In genomic region chr1:77016371-77016770, GRCh38 we compare ENCODE assay signal across 21 cellular contexts.
"Had no signal": no experiment of that assay in that cellular context is flagged by ENCODE, and none has a peak within 500 bp of the region (broad histone marks: within the 10 kb centered on the region; RNA-seq: fewer than 3 reads in every experiment).

No MANE protein-coding gene starts in this region.

- H3K36me3 ChIP-seq: lower lobe of right lung, pancreas, thyroid gland, upper lobe of right lung had no signal

- DNase-seq: activated CD4-positive, alpha-beta T cell treated with anti-CD3 and anti-CD28 coated beads for 1 hour; activated CD4-positive, alpha-beta T cell treated with anti-CD3 and anti-CD28 coated beads, Interleukin-2, amount 50 U/mL, for 1 hour; activated CD8-positive, alpha-beta T cell treated with anti-CD3 and anti-CD28 coated beads, Interleukin-2, amount 10 ng/mL, durations not matched to agents 7 days and 5 days; activated gamma-delta T cell; activated naive CD4-positive, alpha-beta T cell treated with anti-CD3 and anti-CD28 coated beads, Interleukin-2, amount 50 U/mL, for 16 hours; activated naive CD8-positive, alpha-beta T cell treated with anti-CD3 and anti-CD28 coated beads, Interleukin-2, amount 50 U/mL, for 24 hours; effector CD4-positive, alpha-beta T cell; erythroblast; foreskin fibroblast; lower lobe of right lung; naive thymus-derived CD8-positive, alpha-beta T cell; pancreas; right cardiac atrium; stimulated activated CD4-positive, alpha-beta T cell treated with anti-CD3 and anti-CD28 coated beads, Interleukin-4, amount 100 ng/mL, for 4 hours; substantia nigra; thyroid gland; upper lobe of right lung had no signal

- H3K4me3 Mint-ChIP-seq: activated CD8-positive, alpha-beta T cell treated with anti-CD3 and anti-CD28 coated beads, Interleukin-2, amount 10 ng/mL, durations not matched to agents 7 days and 5 days; activated naive CD8-positive, alpha-beta T cell treated with anti-CD3 and anti-CD28 coated beads, Interleukin-2, amount 50 U/mL, for 24 hours; activated T-helper 1 cell treated with anti-CD3 and anti-CD28 coated beads, Interleukin-12 subunit alpha, Interleukin-12 subunit beta, Interleukin-2, Interleukin-4 antibody, amounts not matched to agents 30 ng/mL and 10 ng/mL and 1 ng/mL, durations not matched to agents 14 hours and 24 hours and 36 hours; dendritic cell treated with granulocyte-macrophage colony-stimulating factor and Interleukin-4, amounts not matched to agents 40 ng/mL and 50 ng/mL, for 4 days; naive thymus-derived CD8-positive, alpha-beta T cell; stimulated activated naive CD8-positive, alpha-beta T cell treated with anti-CD3 and anti-CD28 coated beads, Interleukin-15, Interleukin-2, amounts not matched to agents 100 ng/mL and 50 ng/mL, for 24 hours had no signal

- H3K4me1 Mint-ChIP-seq: activated naive CD8-positive, alpha-beta T cell treated with anti-CD3 and anti-CD28 coated beads, Interleukin-2, amount 50 U/mL, for 24 hours; naive thymus-derived CD8-positive, alpha-beta T cell had no signal

- ATAC-seq: activated CD8-positive, alpha-beta T cell treated with anti-CD3 and anti-CD28 coated beads, Interleukin-2, amount 10 ng/mL, durations not matched to agents 7 days and 5 days; activated naive CD8-positive, alpha-beta T cell treated with anti-CD3 and anti-CD28 coated beads, Interleukin-2, amount 50 U/mL, for 24 hours; left lobe of liver; lower lobe of right lung; naive thymus-derived CD8-positive, alpha-beta T cell; pancreas; right cardiac atrium; upper lobe of right lung had no signal

- H3K9me3 ChIP-seq: lower lobe of right lung, pancreas, thyroid gland, upper lobe of right lung had no signal

- H3K9me3 Mint-ChIP-seq: activated naive CD8-positive, alpha-beta T cell treated with anti-CD3 and anti-CD28 coated beads, Interleukin-2, amount 50 U/mL, for 24 hours; activated T-helper 1 cell treated with anti-CD3 and anti-CD28 coated beads, Interleukin-12 subunit alpha, Interleukin-12 subunit beta, Interleukin-2, Interleukin-4 antibody, amounts not matched to agents 30 ng/mL and 10 ng/mL and 1 ng/mL, durations not matched to agents 14 hours and 24 hours and 36 hours; dendritic cell treated with granulocyte-macrophage colony-stimulating factor and Interleukin-4, amounts not matched to agents 40 ng/mL and 50 ng/mL, for 4 days; naive thymus-derived CD8-positive, alpha-beta T cell; stimulated activated naive CD8-positive, alpha-beta T cell treated with anti-CD3 and anti-CD28 coated beads, Interleukin-15, Interleukin-2, amounts not matched to agents 100 ng/mL and 50 ng/mL, for 24 hours had no signal

- H3K27me3 Mint-ChIP-seq: activated naive CD8-positive, alpha-beta T cell treated with anti-CD3 and anti-CD28 coated beads, Interleukin-2, amount 50 U/mL, for 24 hours; dendritic cell treated with granulocyte-macrophage colony-stimulating factor and Interleukin-4, amounts not matched to agents 40 ng/mL and 50 ng/mL, for 4 days had no signal

- H3K27me3 ChIP-seq: pancreas, thyroid gland, upper lobe of right lung had no signal

- H3K4me1 ChIP-seq: lower lobe of right lung, pancreas, thyroid gland had no signal

- H3K36me3 Mint-ChIP-seq: naive thymus-derived CD8-positive, alpha-beta T cell had no signal

- H3K27ac ChIP-seq: lower lobe of right lung, pancreas, thyroid gland, upper lobe of right lung had no signal

- H3K4me3 ChIP-seq: lower lobe of right lung, pancreas, thyroid gland, upper lobe of right lung had no signal

- H3K27ac Mint-ChIP-seq: activated CD8-positive, alpha-beta T cell treated with anti-CD3 and anti-CD28 coated beads, Interleukin-2, amount 10 ng/mL, durations not matched to agents 7 days and 5 days; activated naive CD8-positive, alpha-beta T cell treated with anti-CD3 and anti-CD28 coated beads, Interleukin-2, amount 50 U/mL, for 24 hours; activated T-helper 1 cell treated with anti-CD3 and anti-CD28 coated beads, Interleukin-12 subunit alpha, Interleukin-12 subunit beta, Interleukin-2, Interleukin-4 antibody, amounts not matched to agents 30 ng/mL and 10 ng/mL and 1 ng/mL, durations not matched to agents 14 hours and 24 hours and 36 hours; dendritic cell treated with granulocyte-macrophage colony-stimulating factor and Interleukin-4, amounts not matched to agents 40 ng/mL and 50 ng/mL, for 4 days; naive thymus-derived CD8-positive, alpha-beta T cell; stimulated activated naive CD8-positive, alpha-beta T cell treated with anti-CD3 and anti-CD28 coated beads, Interleukin-15, Interleukin-2, amounts not matched to agents 100 ng/mL and 50 ng/mL, for 24 hours had no signal
